Comparison of ENCODE assay signal across 1 cellular context in genomic region chr3:57756022-57756527, GRCh38.
TF ChIP-seq lines count a peak whose summit lies in the region.

SLMAP (plus strand) TSS chr3:57756309; CDS start chr3:57757652, 1,343 bp downstream.

TF ChIP-seq in liver, 16 proteins besides CTCF, POLR2A, EP300 and RAD21 (continued from another document):
- TF ChIP-seq MAX (IDR thresholded peaks at IDR 0.05): peak; percentile 61
TF ChIP-seq in liver: peak in this region for 13.
